ENCODE assay signal across 15 cellular contexts in genomic region chr4:121181493-121181892, GRCh38. TPM values are rescaled to one million over a fixed set of nuclear protein-coding genes. Genes with fewer than 3 reads are reported as not detected.
DNase-seq lines count a peak whose midpoint lies in the region; ATAC-seq and TF ChIP-seq lines count a peak whose summit lies in the region.
"Had no signal": no experiment of that assay in that cellular context is flagged by ENCODE, and none has a peak within 500 bp of the region (broad histone marks: within the 10 kb centered on the region; RNA-seq: fewer than 3 reads in every experiment).

No MANE protein-coding gene starts in this region.

- no peak for TF ChIP-seq EP300 in suprapubic skin (IDR thresholded peaks at IDR 0.05)

- peak overlapping the region; percentile 69 to 90 (median 87) for H3K4me3 Mint-ChIP-seq in CD4-positive, CD25-positive, alpha-beta regulatory T cell
- peak overlapping the region; percentile 54 for H3K4me3 Mint-ChIP-seq in activated CD8-positive, alpha-beta T cell treated with anti-CD3 and anti-CD28 coated beads, Interleukin-2, amount 10 ng/mL, durations not matched to agents 7 days and 5 days

- POLR2A ChIA-PET in activated CD8-positive, alpha-beta T cell treated with anti-CD3 and anti-CD28 coated beads, Interleukin-2, amount 10 ng/mL, durations not matched to agents 7 days and 5 days (lab: Charles Lee), result interaction anchor here (0.9 to 2.4 kb wide), 3 partner anchors 12 to 71 kb away, joined by 3 to 6 read pairs (median 4); no protein-coding TSS in a partner anchor

- peak overlapping the region; percentile 96 for H3K4me3 ChIP-seq in CD4-positive, CD25-positive, alpha-beta regulatory T cell (ENCODE audit: low read depth, low read length)
- peak overlapping the region in 1 of 2 donors; percentile 10 for H3K4me3 ChIP-seq in mucosa of rectum (ENCODE audit: low read length in 2 of 2)
- H3K4me3 ChIP-seq in breast epithelium, result no peak overlapping the region
- no peak overlapping the region for H3K4me3 ChIP-seq in suprapubic skin

- 81% methylated on average over 1 of the region's 1 CpG for WGBS in suprapubic skin

- H3K27ac Mint-ChIP-seq in CD4-positive, CD25-positive, alpha-beta regulatory T cell, result peak overlapping the region; percentile 91 to 99 (median 92)
- peak overlapping the region; percentile 67 for H3K27ac Mint-ChIP-seq in activated CD8-positive, alpha-beta T cell treated with anti-CD3 and anti-CD28 coated beads, Interleukin-2, amount 10 ng/mL, durations not matched to agents 7 days and 5 days

- H3K27ac ChIP-seq in CD4-positive, CD25-positive, alpha-beta regulatory T cell (ENCODE audit: insufficient read depth, low read length, poor library complexity, severe bottlenecking), result peak overlapping the region; percentile 91
- H3K27ac ChIP-seq in mucosa of rectum (ENCODE audit: low read depth in 2 of 2, low read length in 2 of 2), result peak overlapping the region; percentile 11 to 82
- no peak overlapping the region for H3K27ac ChIP-seq in breast epithelium
- no peak overlapping the region for H3K27ac ChIP-seq in suprapubic skin
- H3K27ac ChIP-seq: RWPE1 had no signal

- DNase-seq in CD4-positive, CD25-positive, alpha-beta regulatory T cell, result peak in 1 of 3 donors; percentile 28
- peak; percentile 5 for DNase-seq in EH (ENCODE audit: low read depth)
- DNase-seq in activated CD8-positive, alpha-beta T cell treated with anti-CD3 and anti-CD28 coated beads, Interleukin-2, amount 10 ng/mL, durations not matched to agents 7 days and 5 days, result no peak
- no peak for DNase-seq in breast epithelium (ENCODE audit: low spot score in 2 of 2)
- no peak for DNase-seq in suprapubic skin (ENCODE audit: low spot score in 2 of 2)
- DNase-seq in activated gamma-delta T cell (lab: John Stamatoyannopoulos, UW), result no peak
- DNase-seq in NCI-H69 (lab: John Stamatoyannopoulos, UW), result no peak
- DNase-seq: cerebellar nuclear complex, GF-D8, kidney, mesendoderm, NCI-H1436 treated with DMSO at 0.1 percent for 48 hours, retina had no signal

- no peaks in the 10 kb centered on the region for H3K36me3 ChIP-seq in CD4-positive, CD25-positive, alpha-beta regulatory T cell (ENCODE audit: control insufficient read depth, insufficient read depth, low read length)
- no peaks in the 10 kb centered on the region for H3K36me3 ChIP-seq in mucosa of rectum (ENCODE audit: control insufficient read depth in 2 of 2, insufficient read depth in 2 of 2, low read length in 2 of 2)
- no peaks in the 10 kb centered on the region for H3K36me3 ChIP-seq in breast epithelium
- no peaks in the 10 kb centered on the region for H3K36me3 ChIP-seq in suprapubic skin

- no peaks in the 10 kb centered on the region for H3K9me3 ChIP-seq in CD4-positive, CD25-positive, alpha-beta regulatory T cell (ENCODE audit: control insufficient read depth in 2 of 2, low read length in 2 of 2)
- no peaks in the 10 kb centered on the region for H3K9me3 ChIP-seq in mucosa of rectum (ENCODE audit: control insufficient read depth in 2 of 2, low read length in 2 of 2)
- no peaks in the 10 kb centered on the region for H3K9me3 ChIP-seq in breast epithelium
- H3K9me3 ChIP-seq in suprapubic skin, result no peaks in the 10 kb centered on the region

- TF ChIP-seq POLR2A in breast epithelium (IDR thresholded peaks at IDR 0.05) (no peak), suprapubic skin (IDR thresholded peaks at IDR 0.05) (no peak)

- peaks cover 7% of the 10 kb centered on the region for H3K36me3 Mint-ChIP-seq in CD4-positive, CD25-positive, alpha-beta regulatory T cell
- H3K36me3 Mint-ChIP-seq in activated CD8-positive, alpha-beta T cell treated with anti-CD3 and anti-CD28 coated beads, Interleukin-2, amount 10 ng/mL, durations not matched to agents 7 days and 5 days (ENCODE audit: low read depth), result peaks cover 38% of the 10 kb centered on the region

- H3K4me1 Mint-ChIP-seq in CD4-positive, CD25-positive, alpha-beta regulatory T cell, result peaks cover 43 to 79% (median 50%) of the 10 kb centered on the region in 4 donors
- peaks cover 64% of the 10 kb centered on the region for H3K4me1 Mint-ChIP-seq in activated CD8-positive, alpha-beta T cell treated with anti-CD3 and anti-CD28 coated beads, Interleukin-2, amount 10 ng/mL, durations not matched to agents 7 days and 5 days (ENCODE audit: low read depth)

- peaks cover 0 to 2% (median 0%) of the 10 kb centered on the region in 7 donors for H3K9me3 Mint-ChIP-seq in CD4-positive, CD25-positive, alpha-beta regulatory T cell
- peaks cover 5% of the 10 kb centered on the region for H3K9me3 Mint-ChIP-seq in activated CD8-positive, alpha-beta T cell treated with anti-CD3 and anti-CD28 coated beads, Interleukin-2, amount 10 ng/mL, durations not matched to agents 7 days and 5 days (ENCODE audit: insufficient read depth)

- H3K9ac ChIP-seq in mucosa of rectum (ENCODE audit: low read depth in 1 of 2, low read length in 2 of 2), result peak overlapping the region in 1 of 2 donors; percentile 15

- H3K4me1 ChIP-seq in CD4-positive, CD25-positive, alpha-beta regulatory T cell (ENCODE audit: control insufficient read depth, insufficient read depth, low read length, poor library complexity, severe bottlenecking), result peaks cover 29% of the 10 kb centered on the region
- peaks cover 0 to 14% of the 10 kb centered on the region in 2 donors for H3K4me1 ChIP-seq in mucosa of rectum (ENCODE audit: control insufficient read depth in 2 of 2, insufficient read depth in 2 of 2, low read length in 2 of 2)
- H3K4me1 ChIP-seq in breast epithelium, result no peaks in the 10 kb centered on the region
- H3K4me1 ChIP-seq in suprapubic skin, result no peaks in the 10 kb centered on the region

- TF ChIP-seq CTCF in breast epithelium (IDR thresholded peaks at IDR 0.05), result no peak
- no peak for TF ChIP-seq CTCF in suprapubic skin (IDR thresholded peaks at IDR 0.05)

- no peak for ATAC-seq in CD4-positive, CD25-positive, alpha-beta regulatory T cell (ENCODE audit: low read depth in 2 of 2)
- ATAC-seq in activated CD8-positive, alpha-beta T cell treated with anti-CD3 and anti-CD28 coated beads, Interleukin-2, amount 10 ng/mL, durations not matched to agents 7 days and 5 days, result peak; percentile 60

- H3K27me3 Mint-ChIP-seq in CD4-positive, CD25-positive, alpha-beta regulatory T cell, result no peaks in the 10 kb centered on the region
- H3K27me3 Mint-ChIP-seq in activated CD8-positive, alpha-beta T cell treated with anti-CD3 and anti-CD28 coated beads, Interleukin-2, amount 10 ng/mL, durations not matched to agents 7 days and 5 days (ENCODE audit: low read depth), result no peaks in the 10 kb centered on the region

- CTCF ChIA-PET in activated CD8-positive, alpha-beta T cell treated with anti-CD3 and anti-CD28 coated beads, Interleukin-2, amount 10 ng/mL, durations not matched to agents 7 days and 5 days (lab: Charles Lee), result interaction anchor here (1.2 to 1.5 kb wide), 4 partner anchors 10 to 27 kb away, joined by 3 to 10 read pairs (median 4); no protein-coding TSS in a partner anchor

- no peaks in the 10 kb centered on the region for H3K27me3 ChIP-seq in CD4-positive, CD25-positive, alpha-beta regulatory T cell (ENCODE audit: control insufficient read depth, insufficient read depth, low read length)
- H3K27me3 ChIP-seq in mucosa of rectum (ENCODE audit: control insufficient read depth in 2 of 2, insufficient read depth in 2 of 2, low read length in 2 of 2) (no peaks in the 10 kb centered on the region), breast epithelium (no peaks in the 10 kb centered on the region), suprapubic skin (no peaks in the 10 kb centered on the region)

- intact Hi-C loops in breast epithelium (cut with DNase I; ENCODE audit: low total_unique reads), result no loop called here

RNA-seq across cellular contexts. Expression of gene TNIP3, which starts 17.4 kb away (rescaled TPM):
- total RNA-seq in CD4-positive, CD25-positive, alpha-beta regulatory T cell, result 1.3 TPM
- 1 to 10 TPM; 1.5 to 2.0 (median 1.7) TPM for polyA plus RNA-seq in CD4-positive, CD25-positive, alpha-beta regulatory T cell
- under 1 TPM; 0.29 to 0.42 TPM for total RNA-seq in activated CD8-positive, alpha-beta T cell treated with anti-CD3 and anti-CD28 coated beads, Interleukin-2, amount 10 ng/mL, durations not matched to agents 7 days and 5 days
- total RNA-seq in breast epithelium (under 1 TPM in 1 of 3 donors, not detected in 2; 0.73 TPM), suprapubic skin (not detected)

Comparison
In these comparisons a context has a peak if more than half of its experiments do, and no peak if none do; other contexts are left out.
1. H3K27ac ChIP-seq: peak in CD4-positive, CD25-positive, alpha-beta regulatory T cell (single experiment) and mucosa of rectum (2 of 2); none in breast epithelium (0 of 2) and suprapubic skin (single experiment).